1 cellular context compared by ENCODE assay signal in genomic region chr2:72625359-72625758, GRCh38.
TF ChIP-seq lines count a peak whose summit lies in the region.

No MANE protein-coding gene starts in this region.

TF ChIP-seq in H1, 55 proteins besides CTCF, POLR2A, EP300 and RAD21 (continued from another document):
- no peak for TF ChIP-seq SIN3A (conservative IDR thresholded peaks at IDR 0.05 in 1 of 2, IDR thresholded peaks at IDR 0.05 in 1 of 2; ENCODE audit: low read depth in 1 of 2, low read length in 2 of 2)
